ENCODE assay signal across 8 cellular contexts in the genomic region with DNA sequence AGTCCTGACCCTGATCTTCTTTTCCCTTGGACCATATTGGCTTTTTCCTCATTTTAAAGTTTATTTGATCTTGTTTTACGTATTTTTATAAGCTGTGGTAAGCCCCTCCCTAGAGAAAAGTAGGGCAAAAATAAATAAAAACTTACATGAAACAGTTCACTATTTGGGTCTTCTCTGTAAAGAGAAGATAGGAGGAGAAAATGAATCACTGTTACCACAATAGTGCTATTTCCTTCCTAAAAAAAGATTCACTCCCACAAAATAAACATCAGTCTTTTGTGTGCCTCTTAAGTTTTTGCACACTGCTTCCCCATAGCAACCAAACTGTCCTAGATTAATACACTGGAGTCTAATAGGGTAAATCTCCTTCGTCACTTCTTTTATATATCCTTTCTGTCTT. TPM values are rescaled to one million over a fixed set of nuclear protein-coding genes. Genes with fewer than 3 reads are reported as not detected.
DNase-seq lines count a peak whose midpoint lies in the region; ATAC-seq and TF ChIP-seq lines count a peak whose summit lies in the region.

No MANE protein-coding gene starts in this region.

- peaks cover 0 to 5% (median 0%) of the 10 kb centered on the region in 3 donors for H3K36me3 Mint-ChIP-seq in CD8-positive, alpha-beta memory T cell
- peaks cover 29% of the 10 kb centered on the region for H3K36me3 Mint-ChIP-seq in nephron progenitor cell (ENCODE audit: low read depth)

- no peaks in the 10 kb centered on the region for H3K9me3 ChIP-seq in CD8-positive, alpha-beta memory T cell (ENCODE audit: low read length)
- H3K9me3 ChIP-seq in BE2C = no peaks in the 10 kb centered on the region

- CTCF ChIA-PET in CD8-positive, alpha-beta memory T cell (lab: Charles Lee) = no interaction called here

- H3K27me3 Mint-ChIP-seq in CD8-positive, alpha-beta memory T cell = no peaks in the 10 kb centered on the region
- H3K27me3 Mint-ChIP-seq in nephron progenitor cell (ENCODE audit: low read depth, poor library complexity) = peaks cover under 1% of the 10 kb centered on the region

- H3K27ac Mint-ChIP-seq in CD8-positive, alpha-beta memory T cell = peak overlapping the region; percentile 30 to 95 (median 90)
- H3K27ac Mint-ChIP-seq in nephron progenitor cell = no peak overlapping the region

- no peak overlapping the region for H3K4me3 ChIP-seq in CD8-positive, alpha-beta memory T cell (ENCODE audit: low read length)
- no peak overlapping the region for H3K4me3 ChIP-seq in BE2C (ENCODE audit: low read depth, low read length)

- peak in 1 of 5 donors; percentile 64 for DNase-seq in CD8-positive, alpha-beta memory T cell
- DNase-seq in NCI-H69 (lab: John Stamatoyannopoulos, UW) = peak; percentile 8
- peak; percentile 90 to 92 for DNase-seq in dermis microvascular lymphatic vessel endothelial cell (ENCODE audit: low read depth in 2 of 2)
- DNase-seq in nephron progenitor cell = no peak
- no peak for DNase-seq in islet precursor cell
- DNase-seq in hypothalamus (lab: John Stamatoyannopoulos, UW) = no peak
- DNase-seq in BE2C = no peak

- peak overlapping the region; percentile 39 to 77 (median 54) for H3K4me3 Mint-ChIP-seq in CD8-positive, alpha-beta memory T cell
- H3K4me3 Mint-ChIP-seq in nephron progenitor cell = peak overlapping the region; percentile 1

- no peaks in the 10 kb centered on the region for H3K9me3 Mint-ChIP-seq in CD8-positive, alpha-beta memory T cell
- peaks cover 13% of the 10 kb centered on the region for H3K9me3 Mint-ChIP-seq in nephron progenitor cell

- ATAC-seq in GM19397 (IDR thresholded peaks at IDR 0.05; ENCODE audit: unreplicated experiment) = no peak

- H3K27ac ChIP-seq in CD8-positive, alpha-beta memory T cell (ENCODE audit: low read depth, low read length) = no peak overlapping the region

- peaks cover 34 to 47% (median 41%) of the 10 kb centered on the region in 3 donors for H3K4me1 Mint-ChIP-seq in CD8-positive, alpha-beta memory T cell
- H3K4me1 Mint-ChIP-seq in nephron progenitor cell = peaks cover 41% of the 10 kb centered on the region

- POLR2A ChIA-PET in CD8-positive, alpha-beta memory T cell (lab: Charles Lee) = interaction anchor here (0.6 kb wide), 1 partner anchor 114 kb away, joined by 3 read pairs; no protein-coding TSS in a partner anchor

- H3K27me3 ChIP-seq in CD8-positive, alpha-beta memory T cell (ENCODE audit: insufficient read depth, low read length, poor library complexity, severe bottlenecking) = no peaks in the 10 kb centered on the region
- no peaks in the 10 kb centered on the region for H3K27me3 ChIP-seq in BE2C

- no peak for TF ChIP-seq CTCF in nephron progenitor cell (IDR thresholded peaks at IDR 0.05)
- no peak for TF ChIP-seq CTCF in BE2C (IDR thresholded peaks at IDR 0.05; ENCODE audit: low read depth, low read length)

- H3K4me1 ChIP-seq in CD8-positive, alpha-beta memory T cell (ENCODE audit: insufficient read depth, low read length) = peaks cover 27% of the 10 kb centered on the region
- peaks cover 14% of the 10 kb centered on the region for H3K4me1 ChIP-seq in BE2C

- no peaks in the 10 kb centered on the region for H3K36me3 ChIP-seq in CD8-positive, alpha-beta memory T cell (ENCODE audit: insufficient read depth, low read length)
- H3K36me3 ChIP-seq in BE2C = peaks cover 3% of the 10 kb centered on the region; the same call in 1 of the 2 replicates

RNA-seq across cellular contexts. Expression of a gene that starts 1.4 kb away (rescaled TPM):
- total RNA-seq in CD8-positive, alpha-beta memory T cell = 1 to 10 TPM; 4.2 to 5.9 TPM
- 9.2 TPM for polyA plus RNA-seq in CD8-positive, alpha-beta memory T cell
- 62.6 and 79.6 TPM in 2 replicates for total RNA-seq in dermis microvascular lymphatic vessel endothelial cell
- polyA plus RNA-seq in BE2C (2012; ENCODE audit: insufficient read depth, insufficient read length, low read depth) = 16.1 TPM

Comparison
In these comparisons a context has a peak if more than half of its experiments do, and no peak if none do; other contexts are left out.
1. DNase-seq: peak in NCI-H69 (single experiment) and dermis microvascular lymphatic vessel endothelial cell (2 of 2); none in nephron progenitor cell (single experiment), islet precursor cell (single experiment), hypothalamus (0 of 51) and BE2C (single experiment).